12 cellular contexts compared by ENCODE assay signal in the genomic region with DNA sequence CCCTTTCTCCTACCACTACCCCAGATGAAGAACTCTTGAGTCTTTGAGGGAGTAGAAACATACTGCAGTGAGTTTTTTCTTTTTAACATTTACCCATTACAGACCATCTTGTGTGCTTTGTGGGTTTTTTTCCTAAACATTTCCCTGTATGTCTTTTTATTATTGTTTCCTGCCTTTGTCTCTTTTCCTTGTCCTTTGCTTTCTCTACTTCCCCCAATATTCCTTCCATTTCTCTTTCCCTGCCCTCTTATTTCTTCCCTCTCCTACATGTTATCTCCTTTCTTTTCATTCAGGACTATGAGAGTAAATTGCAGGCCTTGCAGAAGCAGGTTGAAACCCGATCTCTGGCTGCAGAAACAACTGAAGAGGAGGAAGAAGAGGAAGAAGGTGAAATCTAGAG.
"Had no signal": no experiment of that assay in that cellular context is flagged by ENCODE, and none has a peak within 500 bp of the region (broad histone marks: within the 10 kb centered on the region; RNA-seq: fewer than 3 reads in every experiment).

No MANE protein-coding gene starts in this region.

- H3K9me3 ChIP-seq: ascending aorta, gastroesophageal sphincter, testis, upper lobe of right lung had no signal

- H3K4me3 Mint-ChIP-seq: nephron; stimulated activated naive CD8-positive, alpha-beta T cell treated with anti-CD3 and anti-CD28 coated beads, Interleukin-15, Interleukin-2, amounts not matched to agents 100 ng/mL and 50 ng/mL, for 24 hours had no signal

- H3K27ac ChIP-seq: ascending aorta, gastroesophageal sphincter, testis, upper lobe of right lung had no signal

- H3K27ac Mint-ChIP-seq: nephron; stimulated activated naive CD8-positive, alpha-beta T cell treated with anti-CD3 and anti-CD28 coated beads, Interleukin-15, Interleukin-2, amounts not matched to agents 100 ng/mL and 50 ng/mL, for 24 hours had no signal

- H3K4me1 ChIP-seq: ascending aorta, gastroesophageal sphincter, testis, upper lobe of right lung had no signal

- H3K9me3 Mint-ChIP-seq: nephron; stimulated activated naive CD8-positive, alpha-beta T cell treated with anti-CD3 and anti-CD28 coated beads, Interleukin-15, Interleukin-2, amounts not matched to agents 100 ng/mL and 50 ng/mL, for 24 hours had no signal

- DNase-seq: activated naive CD4-positive, alpha-beta T cell; kidney glomerular epithelial cell; mesendoderm; SW 1271; testis; upper lobe of right lung had no signal

- H3K27me3 ChIP-seq: ascending aorta, gastroesophageal sphincter, testis, upper lobe of right lung had no signal

- ATAC-seq: activated CD4-positive, CD25-positive, alpha-beta regulatory T cell treated with anti-CD3 and anti-CD28 coated beads, Interleukin-2, amount 50 U/mL, for 24 hours; gastroesophageal sphincter; sciatic nerve; upper lobe of right lung had no signal

- H3K4me1 Mint-ChIP-seq: nephron had no signal

- H3K27me3 Mint-ChIP-seq: stimulated activated naive CD8-positive, alpha-beta T cell treated with anti-CD3 and anti-CD28 coated beads, Interleukin-15, Interleukin-2, amounts not matched to agents 100 ng/mL and 50 ng/mL, for 24 hours had no signal

- H3K4me3 ChIP-seq: ascending aorta, gastroesophageal sphincter, testis, upper lobe of right lung had no signal
